Comparison of ENCODE assay signal across 24 cellular contexts in genomic region chr9:100063185-100063584, GRCh38. TPM values are rescaled to one million over a fixed set of nuclear protein-coding genes. Genes with fewer than 3 reads are reported as not detected.
A peak's percentile ranks its signal among the peaks of the same experiment; 100 is the strongest.
DNase-seq lines count a peak whose midpoint lies in the region; ATAC-seq and TF ChIP-seq lines count a peak whose summit lies in the region.
"Had no signal": no experiment of that assay in that cellular context is flagged by ENCODE, and none has a peak within 500 bp of the region (broad histone marks: within the 10 kb centered on the region; RNA-seq: fewer than 3 reads in every experiment).

No MANE protein-coding gene starts in this region.

- TF ChIP-seq CTCF in HFFc6 (IDR thresholded peaks at IDR 0.05) = no peak
- TF ChIP-seq CTCF in choroid plexus epithelial cell (conservative IDR thresholded peaks at IDR 0.05; ENCODE audit: low read depth, low read length) = no peak

- H3K4me3 ChIP-seq in BLaER1 = no peak overlapping the region
- H3K4me3 ChIP-seq in choroid plexus epithelial cell (ENCODE audit: low read depth, low read length) = no peak overlapping the region
- H3K4me3 ChIP-seq: colonic mucosa, psoas muscle, uterus had no signal

- H3K9ac ChIP-seq in BLaER1 = no peak overlapping the region

- DNase-seq in HFFc6 (no peak), choroid plexus epithelial cell (ENCODE audit: low read depth) (peak; percentile 16), left lobe of liver (ENCODE audit: low spot score) (no peak), H4 (ENCODE audit: low spot score) (no peak), NCI-H69 (lab: John Stamatoyannopoulos, UW) (no peak)
- DNase-seq: ACHN; activated CD4-positive, CD25-positive, alpha-beta regulatory T cell; activated CD8-positive, alpha-beta T cell treated with anti-CD3 and anti-CD28 coated beads, Interleukin-2, amount 10 ng/mL, durations not matched to agents 7 days and 5 days; activated T-cell treated with anti-CD3 and anti-CD28 coated beads, Interleukin-2, amount 50 U/mL, for 4 hours; colonic mucosa; hippocampal formation; NCI-H146; NCI-H774; OCI-M1; psoas muscle; substantia nigra; T-helper 17 cell; uterus had no signal

- H3K4me3 Mint-ChIP-seq in HFFc6 = no peak overlapping the region
- H3K4me3 Mint-ChIP-seq: activated CD8-positive, alpha-beta T cell treated with anti-CD3 and anti-CD28 coated beads, Interleukin-2, amount 10 ng/mL, durations not matched to agents 7 days and 5 days; activated naive CD4-positive, alpha-beta T cell treated with anti-CD3 and anti-CD28 coated beads, Interleukin-2, amount 50 U/mL, for 24 hours; activated T-cell treated with anti-CD3 and anti-CD28 coated beads, Interleukin-2, amount 50 U/mL, for 4 hours; neural crest cell; T-helper 17 cell had no signal

- H3K27me3 Mint-ChIP-seq in HFFc6 (ENCODE audit: insufficient read depth) = no peaks in the 10 kb centered on the region
- H3K27me3 Mint-ChIP-seq: activated naive CD4-positive, alpha-beta T cell treated with anti-CD3 and anti-CD28 coated beads, Interleukin-2, amount 50 U/mL, for 24 hours; T-helper 17 cell had no signal

- 0 out of 2 replicates have a peak, but pooled peaks cover 6% of the 10 kb centered on the region for H3K36me3 Mint-ChIP-seq in HFFc6 (ENCODE audit: low read depth)

- H3K27ac Mint-ChIP-seq in HFFc6 = peak overlapping the region; percentile 20
- H3K27ac Mint-ChIP-seq: activated CD8-positive, alpha-beta T cell treated with anti-CD3 and anti-CD28 coated beads, Interleukin-2, amount 10 ng/mL, durations not matched to agents 7 days and 5 days; activated naive CD4-positive, alpha-beta T cell treated with anti-CD3 and anti-CD28 coated beads, Interleukin-2, amount 50 U/mL, for 24 hours; T-helper 17 cell had no signal

- H3K9me3 Mint-ChIP-seq in HFFc6 = no peaks in the 10 kb centered on the region
- H3K9me3 Mint-ChIP-seq: activated naive CD4-positive, alpha-beta T cell treated with anti-CD3 and anti-CD28 coated beads, Interleukin-2, amount 50 U/mL, for 24 hours; activated T-cell treated with anti-CD3 and anti-CD28 coated beads, Interleukin-2, amount 50 U/mL, for 4 hours had no signal

- no peak overlapping the region for H3K27ac ChIP-seq in BLaER1
- H3K27ac ChIP-seq: C4-2B, colonic mucosa, psoas muscle, uterus had no signal

- no peaks in the 10 kb centered on the region for H3K27me3 ChIP-seq in BLaER1
- H3K27me3 ChIP-seq: colonic mucosa, uterus had no signal

- peaks cover 37% of the 10 kb centered on the region for H3K4me1 Mint-ChIP-seq in HFFc6 (ENCODE audit: low read depth)
- H3K4me1 Mint-ChIP-seq: neural crest cell had no signal

- peaks cover 5% of the 10 kb centered on the region; the same call in 1 of the 2 replicates for H3K9me3 ChIP-seq in BLaER1
- H3K9me3 ChIP-seq: colonic mucosa, psoas muscle, uterus had no signal

- peaks cover 43% of the 10 kb centered on the region for H4K20me1 ChIP-seq in BLaER1

- peaks cover 36% of the 10 kb centered on the region for H3K4me1 ChIP-seq in BLaER1
- H3K4me1 ChIP-seq: colonic mucosa, uterus had no signal

- peaks cover 7% of the 10 kb centered on the region for H3K36me3 ChIP-seq in BLaER1
- H3K36me3 ChIP-seq: colonic mucosa, uterus had no signal

- ATAC-seq in left lobe of liver = peak; percentile 77
- ATAC-seq in GM18498 (IDR thresholded peaks at IDR 0.05; ENCODE audit: unreplicated experiment) = no peak
- no peak for ATAC-seq in HG02840 (IDR thresholded peaks at IDR 0.05; ENCODE audit: low FRiP score, unreplicated experiment)
- ATAC-seq: activated CD8-positive, alpha-beta T cell treated with anti-CD3 and anti-CD28 coated beads, Interleukin-2, amount 10 ng/mL, durations not matched to agents 7 days and 5 days; activated T-cell treated with anti-CD3 and anti-CD28 coated beads, Interleukin-2, amount 50 U/mL, for 4 hours; psoas muscle; T-helper 17 cell had no signal

- peak overlapping the region; percentile 11; the same call in 1 of the 2 replicates for H3K4me2 ChIP-seq in BLaER1

RNA-seq across cellular contexts. Expression of gene ERP44, which starts 35.6 kb away (rescaled TPM):
- 10 to 100 TPM; 22.7 to 30.5 (median 27.0) TPM for total RNA-seq in HFFc6 (2021; fragmentation: NEBNext Ultra II Directional; extraction: Animal tissue kit (Norgen Biotek cat#: 25700))
- total RNA-seq in left lobe of liver = 16.0 TPM
- total RNA-seq in H4 (2014; rRNA removed; shearing (Covaris generic)) = 22.3 and 26.8 TPM in 2 replicates

RNA-seq across cellular contexts. Expression of gene INVS, which starts 35.9 kb away (rescaled TPM):
- 10 to 100 TPM; 13.5 to 16.5 (median 14.6) TPM for total RNA-seq in HFFc6 (2021; fragmentation: NEBNext Ultra II Directional; extraction: Animal tissue kit (Norgen Biotek cat#: 25700))
- 16.1 TPM for total RNA-seq in left lobe of liver
- total RNA-seq in H4 (2014; rRNA removed; shearing (Covaris generic)) = 12.2 and 19.5 TPM in 2 replicates
